8 cellular contexts compared by ENCODE assay signal in the genomic region with DNA sequence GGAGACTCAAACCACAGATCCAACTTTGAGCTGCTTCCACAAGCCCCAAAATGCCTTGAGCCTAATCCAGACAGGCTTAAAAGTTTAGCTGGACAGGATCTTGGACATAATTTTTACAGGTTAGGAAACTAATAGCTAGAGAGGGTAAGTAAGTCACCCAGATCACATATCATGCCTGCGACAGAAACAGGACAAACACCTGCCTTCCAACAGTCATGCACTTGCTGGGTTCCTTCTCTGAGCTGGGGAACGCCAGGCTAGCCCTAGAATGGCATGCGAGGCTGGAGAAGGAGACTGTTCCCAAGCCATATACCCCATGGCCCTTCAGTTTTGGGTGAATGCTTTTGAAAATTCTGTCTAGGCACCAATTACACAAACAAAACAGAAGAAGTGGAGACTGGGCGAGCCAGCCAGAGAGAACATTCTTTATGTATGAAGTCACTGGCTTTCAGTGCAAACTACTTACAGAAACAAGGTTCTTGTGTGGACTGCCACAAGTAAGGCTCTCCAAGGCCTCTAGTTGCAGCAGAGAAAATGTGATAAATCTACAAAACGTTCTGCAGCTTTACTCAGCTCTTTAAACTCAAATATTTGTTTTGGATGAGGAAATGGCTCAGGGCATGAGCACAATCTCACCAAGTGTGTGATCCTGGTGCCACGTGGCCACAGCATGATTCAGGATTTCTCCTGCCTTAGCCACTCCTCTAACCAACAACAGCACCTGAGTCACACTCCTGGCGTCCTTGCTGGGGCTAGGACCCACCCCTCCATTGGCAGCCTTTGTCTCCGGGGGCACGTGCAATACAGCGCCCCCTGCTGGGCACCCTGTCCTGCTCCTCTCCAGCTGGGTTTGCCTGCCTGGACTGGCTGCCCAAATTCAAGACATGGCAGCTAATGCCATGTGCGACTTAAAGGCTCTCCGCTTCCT.
DNase-seq lines count a peak whose midpoint lies in the region; ATAC-seq, FAIRE-seq and TF ChIP-seq lines count a peak whose summit lies in the region.

No MANE protein-coding gene starts in this region.

- peak overlapping the region; percentile 71 for H3K4me2 ChIP-seq in astrocyte (ENCODE audit: low read length)

- H3K9ac ChIP-seq in astrocyte (ENCODE audit: low read length) (peak overlapping the region; percentile 67), skeletal muscle tissue (ENCODE audit: low read depth in 1 of 3, low read length in 3 of 3) (peak overlapping the region in 1 of 3 donors; percentile 19)

- H3K79me2 ChIP-seq in astrocyte (ENCODE audit: insufficient read depth, low read length) = no peaks in the 10 kb centered on the region

- H3K36me3 Mint-ChIP-seq in astrocyte (ENCODE audit: low read depth, unreplicated experiment) = no peaks in the 10 kb centered on the region

- peaks cover 45% of the 10 kb centered on the region for H3K4me1 Mint-ChIP-seq in astrocyte (ENCODE audit: low read depth, unreplicated experiment)

- H3K36me3 ChIP-seq in astrocyte (ENCODE audit: insufficient read depth, low read length) = no peaks in the 10 kb centered on the region
- H3K36me3 ChIP-seq in skeletal muscle tissue (ENCODE audit: control insufficient read depth in 3 of 3, insufficient read depth in 3 of 3, low read length in 3 of 3) = no peaks in the 10 kb centered on the region

- H3K4me3 ChIP-seq in astrocyte (ENCODE audit: insufficient read depth, low read depth, low read length) (peak overlapping the region; percentile 8), skeletal muscle tissue (ENCODE audit: low read length in 3 of 3) (peak overlapping the region in 1 of 3 donors; percentile 23)

- H3K27me3 ChIP-seq in astrocyte (ENCODE audit: insufficient read depth, low read length) (no peaks in the 10 kb centered on the region), skeletal muscle tissue (ENCODE audit: control insufficient read depth in 3 of 3, insufficient read depth in 3 of 3, low read length in 3 of 3) (no peaks in the 10 kb centered on the region)

- no peaks in the 10 kb centered on the region for H3K27me3 Mint-ChIP-seq in astrocyte (ENCODE audit: low read depth, unreplicated experiment)

- no peak for ATAC-seq in HG03460 (IDR thresholded peaks at IDR 0.05; ENCODE audit: unreplicated experiment)

- H3K27ac Mint-ChIP-seq in astrocyte (ENCODE audit: unreplicated experiment) = peak overlapping the region; percentile 99

- TF ChIP-seq CTCF in astrocyte (IDR thresholded peaks at IDR 0.05; ENCODE audit: insufficient read depth, low read depth, low read length) = peak; percentile 97

- no peaks in the 10 kb centered on the region for H4K20me1 ChIP-seq in astrocyte (ENCODE audit: insufficient read depth, low read length)

- peak; percentile 97 for DNase-seq in Caki2 (ENCODE audit: low read depth)
- peak in 46 of 76 experiments; percentile 3 to 57 (median 20) for DNase-seq in HUDEP-2 (lab: John Stamatoyannopoulos, UW; ENCODE audit: unreplicated experiment in 76 of 76)
- peak; percentile 73 to 82 for DNase-seq in SW 1271 (lab: John Stamatoyannopoulos, UW)
- DNase-seq in astrocyte (ENCODE audit: low read depth) = peak; percentile 99
- DNase-seq in iPS DF 4.7 (ENCODE audit: extremely low read depth, low spot score) = peak; percentile 44
- DNase-seq in NCI-H1436 (lab: John Stamatoyannopoulos, UW) = no peak

- peak; percentile 84 for FAIRE-seq in astrocyte (lab: Jason Lieb, UNC)

- no peaks in the 10 kb centered on the region for H3K9me3 Mint-ChIP-seq in astrocyte (ENCODE audit: unreplicated experiment)

- H3K27ac ChIP-seq in astrocyte (ENCODE audit: low read depth, low read length) (peak overlapping the region; percentile 91), skeletal muscle tissue (ENCODE audit: low read depth, low read length) (peak overlapping the region; percentile 63)

- in situ Hi-C loops in Caki2 (cut with HindIII; ENCODE audit: low pct_unique_long_range_greater_than_20kb, low sequenced_read_pairs) = loop anchor here (10.0 kb wide), 2 partner anchors 79 to 159 kb away; no protein-coding TSS in a partner anchor

- H2AFZ ChIP-seq in astrocyte (ENCODE audit: low read depth, low read length) = peak overlapping the region; percentile 6

- H3K4me1 ChIP-seq in astrocyte (ENCODE audit: insufficient read depth, low read length) = peaks cover 46% of the 10 kb centered on the region
- peaks cover 21 to 25% (median 25%) of the 10 kb centered on the region in 3 donors for H3K4me1 ChIP-seq in skeletal muscle tissue (ENCODE audit: control insufficient read depth in 3 of 3, insufficient read depth in 3 of 3, low read length in 3 of 3)

- peak overlapping the region; percentile 61 for H3K4me3 Mint-ChIP-seq in astrocyte (ENCODE audit: unreplicated experiment)

- H3K9me3 ChIP-seq in astrocyte (ENCODE audit: insufficient read depth, low read depth, low read length) (no peaks in the 10 kb centered on the region), skeletal muscle tissue (ENCODE audit: control insufficient read depth in 3 of 3, low read length in 3 of 3) (peaks cover 0 to 2% (median 0%) of the 10 kb centered on the region in 3 donors)
